ENCODE assay signal across 1 cellular context in genomic region chr12:92581579-92581978, GRCh38.
TF ChIP-seq lines count a peak whose summit lies in the region.

No MANE protein-coding gene starts in this region.

TF ChIP-seq in WTC11, 78 proteins besides CTCF, POLR2A, EP300 and RAD21 (continued from another document):
- TF ChIP-seq ZNF532 (CRISPR knock-in tag; IDR thresholded peaks at IDR 0.05; ENCODE audit: borderline replicate concordance) = no peak
- no peak for TF ChIP-seq ZNF416 (CRISPR knock-in tag; IDR thresholded peaks at IDR 0.05)
- no peak for TF ChIP-seq ELF4 (CRISPR knock-in tag; IDR thresholded peaks at IDR 0.05; ENCODE audit: low read depth)
- TF ChIP-seq ZNF396 (CRISPR knock-in tag; IDR thresholded peaks at IDR 0.05; ENCODE audit: borderline replicate concordance) = no peak
- no peak for TF ChIP-seq CDX4 (CRISPR knock-in tag; IDR thresholded peaks at IDR 0.05; ENCODE audit: borderline replicate concordance)
- TF ChIP-seq ATF1 (CRISPR knock-in tag; IDR thresholded peaks at IDR 0.05) = no peak
- no peak for TF ChIP-seq ZNF121 (CRISPR knock-in tag; IDR thresholded peaks at IDR 0.05)
- TF ChIP-seq ZNF512 (CRISPR knock-in tag; IDR thresholded peaks at IDR 0.05; ENCODE audit: borderline replicate concordance) = no peak
- TF ChIP-seq, protein P1, sequence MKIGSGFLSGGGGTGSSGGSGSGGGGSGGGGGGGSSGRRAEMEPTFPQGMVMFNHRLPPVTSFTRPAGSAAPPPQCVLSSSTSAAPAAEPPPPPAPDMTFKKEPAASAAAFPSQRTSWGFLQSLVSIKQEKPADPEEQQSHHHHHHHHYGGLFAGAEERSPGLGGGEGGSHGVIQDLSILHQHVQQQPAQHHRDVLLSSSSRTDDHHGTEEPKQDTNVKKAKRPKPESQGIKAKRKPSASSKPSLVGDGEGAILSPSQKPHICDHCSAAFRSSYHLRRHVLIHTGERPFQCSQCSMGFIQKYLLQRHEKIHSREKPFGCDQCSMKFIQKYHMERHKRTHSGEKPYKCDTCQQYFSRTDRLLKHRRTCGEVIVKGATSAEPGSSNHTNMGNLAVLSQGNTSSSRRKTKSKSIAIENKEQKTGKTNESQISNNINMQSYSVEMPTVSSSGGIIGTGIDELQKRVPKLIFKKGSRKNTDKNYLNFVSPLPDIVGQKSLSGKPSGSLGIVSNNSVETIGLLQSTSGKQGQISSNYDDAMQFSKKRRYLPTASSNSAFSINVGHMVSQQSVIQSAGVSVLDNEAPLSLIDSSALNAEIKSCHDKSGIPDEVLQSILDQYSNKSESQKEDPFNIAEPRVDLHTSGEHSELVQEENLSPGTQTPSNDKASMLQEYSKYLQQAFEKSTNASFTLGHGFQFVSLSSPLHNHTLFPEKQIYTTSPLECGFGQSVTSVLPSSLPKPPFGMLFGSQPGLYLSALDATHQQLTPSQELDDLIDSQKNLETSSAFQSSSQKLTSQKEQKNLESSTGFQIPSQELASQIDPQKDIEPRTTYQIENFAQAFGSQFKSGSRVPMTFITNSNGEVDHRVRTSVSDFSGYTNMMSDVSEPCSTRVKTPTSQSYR (CRISPR knock-in tag; IDR thresholded peaks at IDR 0.05) = no peak
- no peak for TF ChIP-seq TEAD1 (CRISPR knock-in tag; IDR thresholded peaks at IDR 0.05)
- TF ChIP-seq CREM (CRISPR knock-in tag; IDR thresholded peaks at IDR 0.05) = no peak
- no peak for TF ChIP-seq TP53 (CRISPR knock-in tag; IDR thresholded peaks at IDR 0.05)
- TF ChIP-seq SOX15 (CRISPR knock-in tag; IDR thresholded peaks at IDR 0.05) = no peak
- TF ChIP-seq ZMAT4 (CRISPR knock-in tag; IDR thresholded peaks at IDR 0.05) = no peak
